Comparison of ENCODE assay signal across 6 cellular contexts in genomic region chr2:41772697-41773096, GRCh38.
"Had no signal": no experiment of that assay in that cellular context is flagged by ENCODE, and none has a peak within 500 bp of the region (broad histone marks: within the 10 kb centered on the region; RNA-seq: fewer than 3 reads in every experiment).

No MANE protein-coding gene starts in this region.

- DNase-seq: IMR-90, KBM-7, KG1 had no signal

- FAIRE-seq: HTR-8/SVneo had no signal

- H3K4me2 ChIP-seq: KMS-11 had no signal

- H3K27ac ChIP-seq: HL-60, KMS-11 had no signal

- H3K9ac ChIP-seq: KMS-11 had no signal
